23 cellular contexts compared by ENCODE assay signal in genomic region chr12:1827806-1828805, GRCh38. TPM values are rescaled to one million over a fixed set of nuclear protein-coding genes. Genes with fewer than 3 reads are reported as not detected.
DNase-seq lines count a peak whose midpoint lies in the region; ATAC-seq, FAIRE-seq and TF ChIP-seq lines count a peak whose summit lies in the region.
"Had no signal": no experiment of that assay in that cellular context is flagged by ENCODE, and none has a peak within 500 bp of the region (broad histone marks: within the 10 kb centered on the region; RNA-seq: fewer than 3 reads in every experiment).

No MANE protein-coding gene starts in this region.

- H3K36me3 ChIP-seq in BLaER1, result peaks cover 30% of the 10 kb centered on the region
- H3K36me3 ChIP-seq in RWPE2 (ENCODE audit: low read depth), result no peaks in the 10 kb centered on the region
- no peaks in the 10 kb centered on the region for H3K36me3 ChIP-seq in neural cell (ENCODE audit: insufficient read depth, low read length)

- H3K9ac ChIP-seq in BLaER1 (peak overlapping the region; percentile 66), neural cell (ENCODE audit: low read length) (no peak overlapping the region)

- DNase-seq in RWPE2 (ENCODE audit: low spot score) (peak; percentile 73), dorsolateral prefrontal cortex (peak in 1 of 10 donors; percentile 30), RCC 7860 (ENCODE audit: low spot score) (no peak), dedifferentiated amniotic fluid mesenchymal stem cell (ENCODE audit: extremely low spot score) (no peak)
- DNase-seq in activated CD4-positive, alpha-beta memory T cell treated with anti-CD3 and anti-CD28 coated beads for 36 hours, result no peak
- DNase-seq: CD8-positive, alpha-beta memory T cell; DMS53; GOT3; NCI-H1105; NCI-H2081; NCI-H748 treated with DMSO at 0.1 percent for 48 hours; NK-92 treated with Interleukin-12 subunit alpha and Interleukin-12 subunit beta, amount 100 ng/mL, for 24 hours; SIG-M5 had no signal

- peak overlapping the region; percentile 80 for H3K27ac ChIP-seq in BLaER1
- no peak overlapping the region for H3K27ac ChIP-seq in RWPE2 (ENCODE audit: poor library complexity, severe bottlenecking)
- H3K27ac ChIP-seq in dorsolateral prefrontal cortex, result peak overlapping the region in 37 of 59 donors; percentile 4 to 78 (median 49)
- H3K27ac ChIP-seq in neural cell (ENCODE audit: low read length), result peak overlapping the region; percentile 14
- H3K27ac ChIP-seq: A549 had no signal

- H3K4me1 ChIP-seq in BLaER1, result peaks cover 100% of the 10 kb centered on the region
- H3K4me1 ChIP-seq in RWPE2 (ENCODE audit: insufficient read depth, poor library complexity, severe bottlenecking), result no peaks in the 10 kb centered on the region
- H3K4me1 ChIP-seq: A549 had no signal

- no peaks in the 10 kb centered on the region for H3K79me2 ChIP-seq in neural cell (replicated peaks; ENCODE audit: insufficient read depth, low read length)

- no peaks in the 10 kb centered on the region for H3K9me2 ChIP-seq in neural cell (ENCODE audit: insufficient read depth, low read length)

- H3K27me3 ChIP-seq in BLaER1, result no peaks in the 10 kb centered on the region
- peaks cover 47% of the 10 kb centered on the region for H3K27me3 ChIP-seq in RWPE2 (ENCODE audit: insufficient read depth, poor library complexity, severe bottlenecking)
- H3K27me3 ChIP-seq in dorsolateral prefrontal cortex, result peaks cover 0 to 3% (median 0%) of the 10 kb centered on the region in 45 donors
- peaks cover 17% of the 10 kb centered on the region for H3K27me3 ChIP-seq in neural cell (ENCODE audit: insufficient read depth, low read depth, low read length)

- CTCF ChIA-PET in activated CD4-positive, alpha-beta memory T cell treated with anti-CD3 and anti-CD28 coated beads for 36 hours (lab: Charles Lee), result no interaction called here

- no peak for TF ChIP-seq RAD21 in neural cell (conservative IDR thresholded peaks at IDR 0.05)

- TF ChIP-seq CTCF in RWPE2 (IDR thresholded peaks at IDR 0.05; ENCODE audit: poor library complexity, severe bottlenecking), result no peak
- no peak for TF ChIP-seq CTCF in dorsolateral prefrontal cortex (IDR thresholded peaks at IDR 0.05 in 54 of 56, conservative IDR thresholded peaks at IDR 0.05 in 2 of 56; ENCODE audit: low read depth in 1 of 56, partially characterized antibody in 56 of 56)
- TF ChIP-seq CTCF in neural cell (IDR thresholded peaks at IDR 0.05; ENCODE audit: poor library complexity, severe bottlenecking), result no peak

- no peaks in the 10 kb centered on the region for H3K9me3 ChIP-seq in BLaER1
- H3K9me3 ChIP-seq in RWPE2 (ENCODE audit: severe bottlenecking), result no peaks in the 10 kb centered on the region
- no peaks in the 10 kb centered on the region for H3K9me3 ChIP-seq in neural cell (ENCODE audit: low read length)
- H3K9me3 ChIP-seq: A549 had no signal

- H3K4me1 Mint-ChIP-seq in activated CD4-positive, alpha-beta memory T cell treated with anti-CD3 and anti-CD28 coated beads for 36 hours (ENCODE audit: low read depth), result no peaks in the 10 kb centered on the region
- H3K4me1 Mint-ChIP-seq: CD8-positive, alpha-beta memory T cell had no signal

- H4K20me1 ChIP-seq in BLaER1, result no peaks in the 10 kb centered on the region
- H4K20me1 ChIP-seq in neural cell (ENCODE audit: insufficient read depth), result no peaks in the 10 kb centered on the region

- H3K36me3 Mint-ChIP-seq in activated CD4-positive, alpha-beta memory T cell treated with anti-CD3 and anti-CD28 coated beads for 36 hours, result no peaks in the 10 kb centered on the region
- H3K36me3 Mint-ChIP-seq: CD8-positive, alpha-beta memory T cell had no signal

- POLR2A ChIA-PET in activated CD4-positive, alpha-beta memory T cell treated with anti-CD3 and anti-CD28 coated beads for 36 hours (lab: Charles Lee), result no interaction called here

- no peak overlapping the region for H3K4me3 Mint-ChIP-seq in activated CD4-positive, alpha-beta memory T cell treated with anti-CD3 and anti-CD28 coated beads for 36 hours
- H3K4me3 Mint-ChIP-seq: CD8-positive, alpha-beta memory T cell had no signal

- no peaks in the 10 kb centered on the region for H3F3A ChIP-seq in neural cell (ENCODE audit: insufficient read depth, low read length, poor library complexity, severe bottlenecking)

- no peak for TF ChIP-seq EP300 in neural cell (conservative IDR thresholded peaks at IDR 0.05; ENCODE audit: poor library complexity, severe bottlenecking)

- ATAC-seq in RWPE2 (ENCODE audit: low read depth) (no peak), HG03097 (IDR thresholded peaks at IDR 0.05; ENCODE audit: low FRiP score, unreplicated experiment) (no peak)
- ATAC-seq: A549, K562 had no signal

- no peak overlapping the region for H3K27ac Mint-ChIP-seq in activated CD4-positive, alpha-beta memory T cell treated with anti-CD3 and anti-CD28 coated beads for 36 hours
- H3K27ac Mint-ChIP-seq: CD8-positive, alpha-beta memory T cell had no signal

- no peak for FAIRE-seq in RCC 7860 (lab: Jason Lieb, UNC)
- FAIRE-seq: A549, GM12892, GM18507, K562 had no signal

- H3K4me3 ChIP-seq in BLaER1, result peak overlapping the region; percentile 20; the same call in 1 of the 2 replicates
- no peak overlapping the region for H3K4me3 ChIP-seq in RWPE2 (ENCODE audit: severe bottlenecking)
- no peak overlapping the region for H3K4me3 ChIP-seq in dorsolateral prefrontal cortex
- H3K4me3 ChIP-seq in neural cell (ENCODE audit: low read length), result no peak overlapping the region
- H3K4me3 ChIP-seq: A549, K562 had no signal

- peaks cover 17% of the 10 kb centered on the region for H3K27me3 Mint-ChIP-seq in activated CD4-positive, alpha-beta memory T cell treated with anti-CD3 and anti-CD28 coated beads for 36 hours

- H2AFZ ChIP-seq in neural cell (ENCODE audit: low read depth, low read length), result no peak overlapping the region

- H3K4me2 ChIP-seq in BLaER1 (peak overlapping the region; percentile 97), neural cell (ENCODE audit: low read length) (no peak overlapping the region)
- H3K4me2 ChIP-seq: A549 had no signal

- intact Hi-C loops in dorsolateral prefrontal cortex (cut with DNase I), result no loop called here
- intact Hi-C loops in activated CD4-positive, alpha-beta memory T cell treated with anti-CD3 and anti-CD28 coated beads for 36 hours (cut with micrococcal nuclease), result no loop called here

- no peaks in the 10 kb centered on the region for H3K9me3 Mint-ChIP-seq in activated CD4-positive, alpha-beta memory T cell treated with anti-CD3 and anti-CD28 coated beads for 36 hours
- H3K9me3 Mint-ChIP-seq: CD8-positive, alpha-beta memory T cell had no signal

TF ChIP-seq in neural cell, 6 proteins besides CTCF, POLR2A, EP300 and RAD21:
- no peak for TF ChIP-seq POLR2AphosphoS5 (IDR thresholded peaks at IDR 0.05)
- no peak for TF ChIP-seq TAF1 (IDR thresholded peaks at IDR 0.05; ENCODE audit: low read depth)
- no peak for TF ChIP-seq EZH2 (IDR thresholded peaks at IDR 0.05; ENCODE audit: borderline replicate concordance, insufficient read depth, low read length, poor library complexity, severe bottlenecking)
- TF ChIP-seq REST (IDR thresholded peaks at IDR 0.05; ENCODE audit: borderline replicate concordance), result no peak
- no peak for TF ChIP-seq SMC3 (conservative IDR thresholded peaks at IDR 0.05; ENCODE audit: poor library complexity)
- no peak for TF ChIP-seq MXI1 (conservative IDR thresholded peaks at IDR 0.05; ENCODE audit: poor library complexity, severe bottlenecking)

RNA-seq across cellular contexts. Expression of gene LRTM2, which starts 7.7 kb away (rescaled TPM):
- 10 to 100 TPM in 119 of 120 experiments, 1 to 10 TPM in 1; 8.0 to 46.0 (median 27.9) TPM for total RNA-seq in dorsolateral prefrontal cortex
- polyA plus RNA-seq in neural cell, result 2.4 and 4.1 TPM in 2 replicates
- 0.93 TPM in 1 of 2 replicates, not detected in the other for polyA minus RNA-seq in neural cell
- total RNA-seq in activated CD4-positive, alpha-beta memory T cell treated with anti-CD3 and anti-CD28 coated beads for 36 hours, result not detected
- total RNA-seq: K562, NCI-H460, RPMI7951 had no signal
- polyA plus RNA-seq: A549; BJ; CD8-positive, alpha-beta memory T cell had no signal

Comparison
In these comparisons a context has a peak if more than half of its experiments do, and no peak if none do; other contexts are left out.
1. RNA of gene LRTM2, which starts 7.7 kb away (total RNA-seq): 8.0 to 46.0 TPM in dorsolateral prefrontal cortex; not detected in activated CD4-positive, alpha-beta memory T cell treated with anti-CD3 and anti-CD28 coated beads for 36 hours; every median in the first group is over 4 times any median in the second.